Comparison of ENCODE assay signal across 18 cellular contexts in genomic region chr18:34771958-34772357, GRCh38.
DNase-seq lines count a peak whose midpoint lies in the region; ATAC-seq and TF ChIP-seq lines count a peak whose summit lies in the region.
"Had no signal": no experiment of that assay in that cellular context is flagged by ENCODE, and none has a peak within 500 bp of the region (broad histone marks: within the 10 kb centered on the region; RNA-seq: fewer than 3 reads in every experiment).

No MANE protein-coding gene starts in this region.

- intact Hi-C loops in gastrocnemius medialis (cut with DNase I; ENCODE audit: low total_unique reads): no loop called here
- intact Hi-C loops in CD4-positive, alpha-beta memory T cell (cut with micrococcal nuclease): no loop called here

- in situ Hi-C loops in gastrocnemius medialis (cut with MboI; ENCODE audit: low sequenced_read_pairs in 4 of 4): no loop called here

- H3K36me3 Mint-ChIP-seq in CD4-positive, alpha-beta memory T cell: no peaks in the 10 kb centered on the region
- H3K36me3 Mint-ChIP-seq: CD8-positive, alpha-beta memory T cell had no signal

- H3K4me1 ChIP-seq in gastrocnemius medialis: peaks cover 28 to 33% of the 10 kb centered on the region in 2 donors
- H3K4me1 ChIP-seq in CD4-positive, alpha-beta memory T cell (ENCODE audit: insufficient read depth, low read length): no peaks in the 10 kb centered on the region

- POLR2A ChIA-PET in CD4-positive, alpha-beta memory T cell (lab: Charles Lee; ENCODE audit: partially characterized antibody): no interaction called here

- no peaks in the 10 kb centered on the region for H3K36me3 ChIP-seq in gastrocnemius medialis
- H3K36me3 ChIP-seq in CD4-positive, alpha-beta memory T cell (ENCODE audit: insufficient read depth, low read length): no peaks in the 10 kb centered on the region

- peaks cover 0 to 5% (median 0%) of the 10 kb centered on the region in 8 donors for H3K9me3 Mint-ChIP-seq in CD4-positive, alpha-beta memory T cell
- H3K9me3 Mint-ChIP-seq: CD8-positive, alpha-beta memory T cell had no signal

- TF ChIP-seq POLR2A in gastrocnemius medialis (IDR thresholded peaks at IDR 0.05): no peak

- peaks cover 0 to 2% (median 0%) of the 10 kb centered on the region in 4 donors for H3K4me1 Mint-ChIP-seq in CD4-positive, alpha-beta memory T cell

- no peak overlapping the region for H3K4me3 ChIP-seq in fibroblast of the aortic adventitia (ENCODE audit: low read depth, low read length)
- no peak overlapping the region for H3K4me3 ChIP-seq in gastrocnemius medialis
- no peak overlapping the region for H3K4me3 ChIP-seq in CD4-positive, alpha-beta memory T cell (ENCODE audit: low read length in 2 of 2)
- H3K4me3 ChIP-seq: SK-N-MC had no signal

- ATAC-seq in gastrocnemius medialis (no peak), GM19452 (IDR thresholded peaks at IDR 0.05; ENCODE audit: unreplicated experiment) (no peak)

- DNase-seq in GM03348 (ENCODE audit: low spot score): peak; percentile 54
- peak; percentile 40 for DNase-seq in amniotic epithelial cell (ENCODE audit: low read depth)
- DNase-seq in fibroblast of the aortic adventitia (ENCODE audit: low read depth): peak; percentile 8
- no peak for DNase-seq in gastrocnemius medialis
- DNase-seq in CD4-positive, alpha-beta memory T cell: no peak
- DNase-seq in cerebellum (ENCODE audit: low spot score): no peak
- no peak for DNase-seq in NCI-H146 treated with DMSO at 0.1 percent for 48 hours (lab: John Stamatoyannopoulos, UW; ENCODE audit: unreplicated experiment)
- DNase-seq: ACHN; CD8-positive, alpha-beta memory T cell; GOT3; KG1; NCI-H1092; NCI-H1694 treated with DMSO at 0.1 percent for 48 hours; NCI-H446 treated with DMSO at 0.1 percent for 48 hours; NCI-H774 had no signal

- CTCF ChIA-PET in CD4-positive, alpha-beta memory T cell (lab: Charles Lee; ENCODE audit: partially characterized antibody): interaction anchor here (0.9 kb wide), 1 partner anchor 11 kb away, joined by 3 read pairs; no protein-coding TSS in a partner anchor

- H3K27ac ChIP-seq in gastrocnemius medialis: peak overlapping the region; percentile 67 to 77 (median 70)
- H3K27ac ChIP-seq in CD4-positive, alpha-beta memory T cell (ENCODE audit: low read depth, low read length): no peak overlapping the region
- H3K27ac ChIP-seq: HL-60, SK-N-MC had no signal

- H3K4me3 Mint-ChIP-seq in CD4-positive, alpha-beta memory T cell: no peak overlapping the region
- H3K4me3 Mint-ChIP-seq: CD8-positive, alpha-beta memory T cell had no signal

- H3K27me3 ChIP-seq in gastrocnemius medialis: no peaks in the 10 kb centered on the region
- H3K27me3 ChIP-seq in CD4-positive, alpha-beta memory T cell (ENCODE audit: insufficient read depth, low read length): no peaks in the 10 kb centered on the region

- no peak overlapping the region for H3K27ac Mint-ChIP-seq in CD4-positive, alpha-beta memory T cell
- H3K27ac Mint-ChIP-seq: CD8-positive, alpha-beta memory T cell had no signal

- peaks cover 8 to 18% of the 10 kb centered on the region in 2 donors for H3K27me3 Mint-ChIP-seq in CD4-positive, alpha-beta memory T cell

- no peak for TF ChIP-seq CTCF in fibroblast of the aortic adventitia (IDR thresholded peaks at IDR 0.05; ENCODE audit: insufficient read depth, low read length)
- TF ChIP-seq CTCF in gastrocnemius medialis (IDR thresholded peaks at IDR 0.05 in 4 of 5, conservative IDR thresholded peaks at IDR 0.05 in 1 of 5): no peak

- no peaks in the 10 kb centered on the region for H3K9me3 ChIP-seq in gastrocnemius medialis
- no peaks in the 10 kb centered on the region for H3K9me3 ChIP-seq in CD4-positive, alpha-beta memory T cell (ENCODE audit: control insufficient read depth in 1 of 2, low read length in 2 of 2)

Comparison
In these comparisons a context has a peak if more than half of its experiments do, and no peak if none do; other contexts are left out.
1. DNase-seq: peak in GM03348 (single experiment), amniotic epithelial cell (single experiment) and fibroblast of the aortic adventitia (single experiment); none in gastrocnemius medialis (0 of 2), CD4-positive, alpha-beta memory T cell (0 of 5), cerebellum (single experiment) and NCI-H146 treated with DMSO at 0.1 percent for 48 hours (single experiment).